In the genomic region with DNA sequence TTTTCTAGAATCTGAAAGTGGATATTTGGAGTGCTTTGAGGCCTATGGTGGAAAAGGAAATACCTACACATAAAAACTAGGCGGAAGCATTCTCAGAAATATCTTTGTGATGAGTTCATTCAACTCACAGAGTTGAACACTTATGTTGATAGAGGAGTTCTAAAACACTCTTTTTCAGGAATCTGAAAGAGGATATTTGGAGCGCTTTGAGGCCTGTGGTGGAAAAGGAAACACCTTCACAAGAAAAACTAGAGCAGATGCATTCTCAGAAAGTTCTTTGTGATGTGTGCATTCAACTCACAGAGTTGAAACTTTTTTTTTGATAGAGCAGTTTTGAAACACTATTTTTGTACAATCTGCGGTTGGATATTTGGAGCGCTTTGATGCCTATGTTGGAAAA, we compare ENCODE assay signal across 7 cellular contexts.
A peak's percentile ranks its signal among the peaks of the same experiment; 100 is the strongest.
DNase-seq lines count a peak whose midpoint lies in the region.
"Not testable (repeated sequence)": the region's sequence is repeated elsewhere in the genome, so short reads cannot be mapped to it uniquely, and the experiment has no call there.

No MANE protein-coding gene starts in this region.

- POLR2A ChIA-PET in activated CD4-positive, alpha-beta memory T cell treated with anti-CD3 and anti-CD28 coated beads for 36 hours (lab: Charles Lee): not testable (repeated sequence)

- DNase-seq in GF-D8 (lab: John Stamatoyannopoulos, UW) (peak; percentile 29), OCI-M1 (lab: John Stamatoyannopoulos, UW) (peak; percentile 8), activated T-cell treated with anti-CD3 and anti-CD28 coated beads for 24 hours (ENCODE audit: low read depth) (peak; percentile 0), medulla oblongata (ENCODE audit: extremely low spot score) (peak; percentile 29)
- DNase-seq in activated CD4-positive, alpha-beta memory T cell treated with anti-CD3 and anti-CD28 coated beads for 36 hours: peak; percentile 0
- DNase-seq in activated naive CD4-positive, alpha-beta T cell treated with anti-CD3 and anti-CD28 coated beads, Interleukin-2, amount 10 ng/mL, durations not matched to agents 7 days and 5 days: peak; percentile 8
- DNase-seq in stimulated activated CD4-positive, alpha-beta T cell treated with anti-CD3 and anti-CD28 coated beads, Interleukin-1b, Interleukin-23, amount 100 ng/mL, for 48 hours: peak; percentile 0

- H3K9me3 Mint-ChIP-seq in activated CD4-positive, alpha-beta memory T cell treated with anti-CD3 and anti-CD28 coated beads for 36 hours; activated naive CD4-positive, alpha-beta T cell treated with anti-CD3 and anti-CD28 coated beads, Interleukin-2, amount 10 ng/mL, durations not matched to agents 7 days and 5 days: not testable (repeated sequence)

- not testable (repeated sequence) for H3K27me3 Mint-ChIP-seq in activated CD4-positive, alpha-beta memory T cell treated with anti-CD3 and anti-CD28 coated beads for 36 hours; activated naive CD4-positive, alpha-beta T cell treated with anti-CD3 and anti-CD28 coated beads, Interleukin-2, amount 10 ng/mL, durations not matched to agents 7 days and 5 days

- CTCF ChIA-PET in activated CD4-positive, alpha-beta memory T cell treated with anti-CD3 and anti-CD28 coated beads for 36 hours (lab: Charles Lee); activated naive CD4-positive, alpha-beta T cell treated with anti-CD3 and anti-CD28 coated beads, Interleukin-2, amount 10 ng/mL, durations not matched to agents 7 days and 5 days (lab: Charles Lee): not testable (repeated sequence)

- H3K4me3 Mint-ChIP-seq in activated CD4-positive, alpha-beta memory T cell treated with anti-CD3 and anti-CD28 coated beads for 36 hours; activated naive CD4-positive, alpha-beta T cell treated with anti-CD3 and anti-CD28 coated beads, Interleukin-2, amount 10 ng/mL, durations not matched to agents 7 days and 5 days: not testable (repeated sequence)

- not testable (repeated sequence) for H3K4me1 Mint-ChIP-seq in activated CD4-positive, alpha-beta memory T cell treated with anti-CD3 and anti-CD28 coated beads for 36 hours (ENCODE audit: low read depth); activated naive CD4-positive, alpha-beta T cell treated with anti-CD3 and anti-CD28 coated beads, Interleukin-2, amount 10 ng/mL, durations not matched to agents 7 days and 5 days

- not testable (repeated sequence) for H3K27ac Mint-ChIP-seq in activated CD4-positive, alpha-beta memory T cell treated with anti-CD3 and anti-CD28 coated beads for 36 hours; activated naive CD4-positive, alpha-beta T cell treated with anti-CD3 and anti-CD28 coated beads, Interleukin-2, amount 10 ng/mL, durations not matched to agents 7 days and 5 days

- not testable (repeated sequence) for H3K36me3 Mint-ChIP-seq in activated CD4-positive, alpha-beta memory T cell treated with anti-CD3 and anti-CD28 coated beads for 36 hours; activated naive CD4-positive, alpha-beta T cell treated with anti-CD3 and anti-CD28 coated beads, Interleukin-2, amount 10 ng/mL, durations not matched to agents 7 days and 5 days

- intact Hi-C loops in activated CD4-positive, alpha-beta memory T cell treated with anti-CD3 and anti-CD28 coated beads for 36 hours (cut with micrococcal nuclease): not testable (repeated sequence)

Comparison
In these comparisons a context has a peak if more than half of its experiments do, and no peak if none do; other contexts are left out.
1. Peak in every context shown above with its lines: DNase-seq.